In the genomic region with DNA sequence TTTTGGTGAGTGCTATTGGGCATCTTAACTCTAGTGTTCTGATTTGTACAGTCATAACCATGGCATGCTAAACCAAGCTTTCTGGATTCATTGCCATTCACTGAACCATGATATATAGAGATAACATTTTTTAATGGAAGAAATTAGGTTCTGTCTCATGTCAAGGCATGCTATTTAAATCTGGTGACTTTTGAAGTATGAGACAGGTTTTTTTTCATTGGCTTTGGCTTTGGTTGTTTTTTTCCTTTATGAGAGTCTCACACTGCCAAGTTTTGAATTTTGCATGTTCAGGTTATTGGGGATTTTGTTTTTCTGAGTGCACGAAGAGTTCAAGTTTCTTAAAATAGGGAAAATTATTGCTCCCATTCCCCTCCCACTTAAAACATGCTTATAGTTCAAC, we compare ENCODE assay signal across 23 cellular contexts.
DNase-seq lines count a peak whose midpoint lies in the region; ATAC-seq lines count a peak whose summit lies in the region.
"Had no signal": no experiment of that assay in that cellular context is flagged by ENCODE, and none has a peak within 500 bp of the region (broad histone marks: within the 10 kb centered on the region; RNA-seq: fewer than 3 reads in every experiment).

No MANE protein-coding gene starts in this region.

- no peak for ATAC-seq in HG02870 (IDR thresholded peaks at IDR 0.05; ENCODE audit: unreplicated experiment)
- ATAC-seq: activated CD8-positive, alpha-beta memory T cell treated with anti-CD3 and anti-CD28 coated beads, Interleukin-2, amount 10 ng/mL, durations not matched to agents 7 days and 5 days; activated naive CD8-positive, alpha-beta T cell treated with anti-CD3 and anti-CD28 coated beads, Interleukin-2, amount 50 U/mL, for 24 hours; activated T-helper 17 cell treated with anti-CD3 and anti-CD28 coated beads, Interleukin-2, amount 50 U/mL, for 72 hours; natural killer cell; psoas muscle had no signal

- in situ Hi-C loops in KBM-7 (cut with MboI; ENCODE audit: low pct_unique_long_range_greater_than_20kb, low sequenced_read_pairs) = no loop called here

- DNase-seq in A172 (ENCODE audit: low spot score) (peak; percentile 5), HS-27A (ENCODE audit: low read depth) (peak; percentile 59), astrocyte of the hippocampus (ENCODE audit: low read depth, low spot score) (peak; percentile 35), iris pigment epithelial cell (ENCODE audit: low read depth) (peak; percentile 13), MV-4-11 (lab: John Stamatoyannopoulos, UW) (no peak), 8988T (no peak), KBM-7 (no peak)
- DNase-seq: activated CD8-positive, alpha-beta memory T cell treated with anti-CD3 and anti-CD28 coated beads, Interleukin-2, amount 10 ng/mL, durations not matched to agents 7 days and 5 days; activated naive CD8-positive, alpha-beta T cell treated with anti-CD3 and anti-CD28 coated beads, Interleukin-2, amount 50 U/mL, for 24 hours; CD4-positive, CD25-positive, alpha-beta regulatory T cell; cerebellar nuclear complex; DMS53; effector CD8-positive, alpha-beta T cell; KG1; natural killer cell; NCI-H1048; NCI-H2081; psoas muscle; spleen; stimulated activated CD8-positive, alpha-beta memory T cell treated with anti-CD3 and anti-CD28 coated beads, Interleukin-4, amount 100 ng/mL, for 48 hours; T1000 had no signal

Comparison
In these comparisons a context has a peak if more than half of its experiments do, and no peak if none do; other contexts are left out.
1. DNase-seq: peak in A172 (single experiment), HS-27A (single experiment), astrocyte of the hippocampus (single experiment) and iris pigment epithelial cell (single experiment); none in MV-4-11 (single experiment), 8988T (single experiment) and KBM-7 (single experiment).